Comparison of ENCODE assay signal across 14 cellular contexts in genomic region chr11:34721646-34722045, GRCh38.
"Had no signal": no experiment of that assay in that cellular context is flagged by ENCODE, and none has a peak within 500 bp of the region (broad histone marks: within the 10 kb centered on the region; RNA-seq: fewer than 3 reads in every experiment).

No MANE protein-coding gene starts in this region.

- ATAC-seq: foreskin keratinocyte, upper lobe of right lung had no signal

- H3K9me3 ChIP-seq: upper lobe of right lung had no signal

- DNase-seq: activated CD4-positive, alpha-beta T cell treated with anti-CD3 and anti-CD28 coated beads, Interleukin-2, amount 50 U/mL, for 4 hours; activated CD4-positive, CD25-positive, alpha-beta regulatory T cell treated with anti-CD3 and anti-CD28 coated beads, Interleukin-2, amount 50 U/mL, for 72 hours; activated effector memory CD4-positive, alpha-beta T cell treated with Interleukin-2 at 50 U/mL for 16 hours; activated T-cell treated with anti-CD3 and anti-CD28 coated beads, Interleukin-2, amount 50 U/mL, for 1 hour; amygdala; central memory CD4-positive, alpha-beta T cell; cortex of kidney; effector memory CD4-positive, alpha-beta T cell; foreskin keratinocyte; head of caudate nucleus; occipital lobe; stimulated activated CD4-positive, alpha-beta T cell treated with anti-CD3 and anti-CD28 coated beads, Interleukin-4, amount 100 ng/mL, for 24 hours; upper lobe of right lung had no signal

- H3K27me3 ChIP-seq: upper lobe of right lung had no signal

- H3K36me3 ChIP-seq: upper lobe of right lung had no signal

- H3K4me1 ChIP-seq: foreskin keratinocyte, upper lobe of right lung had no signal

- H3K4me3 ChIP-seq: upper lobe of right lung had no signal

- H3K27ac ChIP-seq: foreskin keratinocyte, upper lobe of right lung had no signal

- FAIRE-seq: islet of Langerhans had no signal
